In the genomic region with DNA sequence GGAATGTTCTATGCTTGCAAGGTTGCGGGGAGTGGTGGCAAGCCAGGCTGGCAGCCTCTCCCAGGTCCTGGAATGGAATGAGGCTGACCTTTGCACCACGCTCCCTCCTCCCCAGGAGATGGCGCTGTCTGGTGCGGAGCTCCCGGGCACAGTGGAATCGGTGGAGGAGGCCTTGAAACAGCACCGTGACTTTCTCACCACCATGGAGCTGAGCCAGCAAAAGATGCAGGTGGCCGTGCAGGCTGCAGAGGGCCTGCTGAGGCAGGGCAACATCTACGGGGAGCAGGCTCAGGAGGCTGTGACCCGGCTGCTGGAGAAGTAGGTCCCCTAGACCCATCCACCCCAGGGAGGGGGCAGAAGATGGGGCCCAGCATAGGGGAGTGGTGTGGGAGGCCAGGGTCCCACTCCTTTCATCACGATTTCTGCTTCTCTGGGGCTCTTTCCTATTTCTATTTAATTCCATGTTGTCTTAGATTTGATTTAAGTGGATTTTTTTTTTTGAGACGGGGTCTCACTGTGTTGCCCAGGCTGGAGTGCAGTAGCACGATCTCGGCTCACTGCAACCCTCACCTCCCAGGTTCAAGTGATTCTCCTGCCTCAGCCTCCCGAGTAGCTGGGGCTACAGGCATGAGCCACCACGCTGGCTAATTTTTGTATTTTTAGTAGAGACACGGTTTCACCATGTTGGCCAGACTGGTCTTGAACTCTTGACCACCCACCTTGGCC, we compare ENCODE assay signal across 1 cellular context.
TF ChIP-seq lines count a peak whose summit lies in the region.

No MANE protein-coding gene starts in this region.

TF ChIP-seq in HepG2, 621 proteins besides CTCF, POLR2A, EP300 and RAD21 (continues in another document):
- TF ChIP-seq, protein P1, sequence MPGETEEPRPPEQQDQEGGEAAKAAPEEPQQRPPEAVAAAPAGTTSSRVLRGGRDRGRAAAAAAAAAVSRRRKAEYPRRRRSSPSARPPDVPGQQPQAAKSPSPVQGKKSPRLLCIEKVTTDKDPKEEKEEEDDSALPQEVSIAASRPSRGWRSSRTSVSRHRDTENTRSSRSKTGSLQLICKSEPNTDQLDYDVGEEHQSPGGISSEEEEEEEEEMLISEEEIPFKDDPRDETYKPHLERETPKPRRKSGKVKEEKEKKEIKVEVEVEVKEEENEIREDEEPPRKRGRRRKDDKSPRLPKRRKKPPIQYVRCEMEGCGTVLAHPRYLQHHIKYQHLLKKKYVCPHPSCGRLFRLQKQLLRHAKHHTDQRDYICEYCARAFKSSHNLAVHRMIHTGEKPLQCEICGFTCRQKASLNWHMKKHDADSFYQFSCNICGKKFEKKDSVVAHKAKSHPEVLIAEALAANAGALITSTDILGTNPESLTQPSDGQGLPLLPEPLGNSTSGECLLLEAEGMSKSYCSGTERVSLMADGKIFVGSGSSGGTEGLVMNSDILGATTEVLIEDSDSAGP (CRISPR knock-in tag; IDR thresholded peaks at IDR 0.05; ENCODE audit: borderline replicate concordance): peak; percentile 46; the same call in 1 of the 2 replicates
- TF ChIP-seq ZNF800 (CRISPR knock-in tag; IDR thresholded peaks at IDR 0.05) (0 out of 2 replicates have a peak, but pooled peaks have one; percentile 38), ZKSCAN1 (IDR thresholded peaks at IDR 0.05; ENCODE audit: low read length) (0 out of 2 replicates have a peak, but pooled peaks have one; percentile 16), CENPT (CRISPR knock-in tag; IDR thresholded peaks at IDR 0.05; ENCODE audit: low read depth) (no peak), HOXA3 (CRISPR knock-in tag; IDR thresholded peaks at IDR 0.05) (peak; percentile 40; the same call in 1 of the 2 replicates), TP53 (CRISPR knock-in tag; conservative IDR thresholded peaks at IDR 0.05) (no peak), GATAD2A (CRISPR knock-in tag; IDR thresholded peaks at IDR 0.05) (peak; percentile 65), ZMYM4 (CRISPR knock-in tag; IDR thresholded peaks at IDR 0.05) (peak; percentile 53; the same call in 1 of the 2 replicates), ZNF777 (CRISPR knock-in tag; IDR thresholded peaks at IDR 0.05) (peak; percentile 67; the same call in 1 of the 2 replicates), ATF6 (CRISPR knock-in tag; conservative IDR thresholded peaks at IDR 0.05) (no peak), SPEN (CRISPR knock-in tag; IDR thresholded peaks at IDR 0.05; ENCODE audit: low read depth) (0 out of 2 replicates have a peak, but pooled peaks have one; percentile 31), MNT (IDR thresholded peaks at IDR 0.05) (no peak), CHD4 (IDR thresholded peaks at IDR 0.05; ENCODE audit: borderline replicate concordance, low read length) (no peak), POGZ (CRISPR knock-in tag; IDR thresholded peaks at IDR 0.05) (peak; percentile 45; the same call in 1 of the 2 replicates), KDM3A (CRISPR knock-in tag; IDR thresholded peaks at IDR 0.05; ENCODE audit: low read depth) (peak; percentile 78), ZNF354B (CRISPR knock-in tag; IDR thresholded peaks at IDR 0.05) (no peak), NR2F6 (IDR thresholded peaks at IDR 0.05) (no peak), NR2F6 (CRISPR knock-in tag; IDR thresholded peaks at IDR 0.05) (peak; percentile 73), BRCA1 (CRISPR knock-in tag; IDR thresholded peaks at IDR 0.05) (no peak), RBAK (CRISPR knock-in tag; IDR thresholded peaks at IDR 0.05) (no peak), FOXA3 (CRISPR knock-in tag; IDR thresholded peaks at IDR 0.05) (0 out of 2 replicates have a peak, but pooled peaks have one; percentile 18), PPARG (CRISPR knock-in tag; conservative IDR thresholded peaks at IDR 0.05) (peak; percentile 60; the same call in 1 of the 2 replicates), YEATS2 (CRISPR knock-in tag; IDR thresholded peaks at IDR 0.05; ENCODE audit: borderline replicate concordance) (peak; percentile 33; the same call in 1 of the 2 replicates), GATAD1 (CRISPR knock-in tag; IDR thresholded peaks at IDR 0.05) (peak; percentile 53), ZNF253 (CRISPR knock-in tag; IDR thresholded peaks at IDR 0.05; ENCODE audit: borderline replicate concordance) (no peak), PHB2 (IDR thresholded peaks at IDR 0.05; ENCODE audit: partially characterized antibody) (no peak), ZNF607 (CRISPR knock-in tag; IDR thresholded peaks at IDR 0.05; ENCODE audit: borderline replicate concordance) (no peak), MIER3 (CRISPR knock-in tag; IDR thresholded peaks at IDR 0.05; ENCODE audit: borderline replicate concordance) (peak; percentile 42; the same call in 1 of the 2 replicates), TEAD3 (CRISPR knock-in tag; optimal IDR thresholded peaks at IDR 0.05; ENCODE audit: borderline replicate concordance) (peak; percentile 88), PHF20 (CRISPR knock-in tag; IDR thresholded peaks at IDR 0.05) (no peak; the same call in 1 of the 2 replicates), ZBTB7A (CRISPR knock-in tag; IDR thresholded peaks at IDR 0.05) (no peak), ZNF598 (CRISPR knock-in tag; IDR thresholded peaks at IDR 0.05; ENCODE audit: borderline replicate concordance) (0 out of 2 replicates have a peak, but pooled peaks have one; percentile 31), HOXA5 (CRISPR knock-in tag; IDR thresholded peaks at IDR 0.05) (no peak), MATR3 (CRISPR knock-in tag; IDR thresholded peaks at IDR 0.05) (no peak), XRCC5 (optimal IDR thresholded peaks at IDR 0.05; ENCODE audit: low read length) (peak; percentile 89), ZNF768 (CRISPR knock-in tag; IDR thresholded peaks at IDR 0.05) (peak; percentile 53; the same call in 1 of the 2 replicates)
- TF ChIP-seq, protein P2, sequence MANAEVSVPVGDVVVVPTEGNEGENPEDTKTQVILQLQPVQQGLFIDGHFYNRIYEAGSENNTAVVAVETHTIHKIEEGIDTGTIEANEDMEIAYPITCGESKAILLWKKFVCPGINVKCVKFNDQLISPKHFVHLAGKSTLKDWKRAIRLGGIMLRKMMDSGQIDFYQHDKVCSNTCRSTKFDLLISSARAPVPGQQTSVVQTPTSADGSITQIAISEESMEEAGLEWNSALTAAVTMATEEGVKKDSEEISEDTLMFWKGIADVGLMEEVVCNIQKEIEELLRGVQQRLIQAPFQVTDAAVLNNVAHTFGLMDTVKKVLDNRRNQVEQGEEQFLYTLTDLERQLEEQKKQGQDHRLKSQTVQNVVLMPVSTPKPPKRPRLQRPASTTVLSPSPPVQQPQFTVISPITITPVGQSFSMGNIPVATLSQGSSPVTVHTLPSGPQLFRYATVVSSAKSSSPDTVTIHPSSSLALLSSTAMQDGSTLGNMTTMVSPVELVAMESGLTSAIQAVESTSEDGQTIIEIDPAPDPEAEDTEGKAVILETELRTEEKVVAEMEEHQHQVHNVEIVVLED (CRISPR knock-in tag; IDR thresholded peaks at IDR 0.05; ENCODE audit: borderline replicate concordance): 0 out of 2 replicates have a peak, but pooled peaks have one; percentile 21
- TF ChIP-seq, protein P3, sequence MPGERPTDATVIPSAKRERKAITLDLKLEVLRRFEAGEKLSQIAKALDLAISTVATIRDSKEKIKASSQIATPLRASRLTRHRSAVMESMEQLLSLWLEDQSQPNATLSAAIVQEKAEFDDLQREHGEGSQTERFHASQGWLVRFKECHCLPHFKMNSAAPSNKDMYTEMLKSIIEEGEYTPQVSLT (CRISPR knock-in tag; IDR thresholded peaks at IDR 0.05; ENCODE audit: borderline replicate concordance, low read depth): no peak
- TF ChIP-seq, protein P4, sequence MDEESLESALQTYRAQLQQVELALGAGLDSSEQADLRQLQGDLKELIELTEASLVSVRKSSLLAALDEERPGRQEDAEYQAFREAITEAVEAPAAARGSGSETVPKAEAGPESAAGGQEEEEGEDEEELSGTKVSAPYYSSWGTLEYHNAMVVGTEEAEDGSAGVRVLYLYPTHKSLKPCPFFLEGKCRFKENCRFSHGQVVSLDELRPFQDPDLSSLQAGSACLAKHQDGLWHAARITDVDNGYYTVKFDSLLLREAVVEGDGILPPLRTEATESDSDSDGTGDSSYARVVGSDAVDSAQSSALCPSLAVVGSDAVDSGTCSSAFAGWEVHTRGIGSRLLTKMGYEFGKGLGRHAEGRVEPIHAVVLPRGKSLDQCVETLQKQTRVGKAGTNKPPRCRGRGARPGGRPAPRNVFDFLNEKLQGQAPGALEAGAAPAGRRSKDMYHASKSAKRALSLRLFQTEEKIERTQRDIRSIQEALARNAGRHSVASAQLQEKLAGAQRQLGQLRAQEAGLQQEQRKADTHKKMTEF (CRISPR knock-in tag; IDR thresholded peaks at IDR 0.05): peak; percentile 56; the same call in 1 of the 2 replicates
